In the genomic region with DNA sequence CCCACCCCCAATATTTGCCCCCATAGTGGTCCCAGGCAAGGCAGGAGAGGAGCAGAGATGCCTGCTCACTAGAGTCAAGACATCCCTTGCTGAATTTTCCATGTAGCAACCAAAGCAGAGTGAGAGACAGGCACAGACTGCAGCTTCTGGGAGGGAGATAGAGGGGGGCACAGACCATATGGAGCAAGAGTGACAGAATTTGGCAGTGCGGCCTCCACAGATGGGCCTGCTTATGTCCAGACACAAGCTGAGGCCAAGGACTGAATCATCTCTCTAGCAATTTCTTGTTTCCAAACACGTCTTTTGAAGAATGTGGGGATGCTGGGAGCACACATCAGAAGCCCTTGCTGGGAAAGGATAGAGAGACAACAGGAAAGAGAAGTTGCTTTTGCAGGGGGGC, we compare ENCODE assay signal across 18 cellular contexts. TPM values are rescaled to one million over a fixed set of nuclear protein-coding genes. Genes with fewer than 3 reads are reported as not detected.
DNase-seq lines count a peak whose midpoint lies in the region; ATAC-seq and TF ChIP-seq lines count a peak whose summit lies in the region.
"Had no signal": no experiment of that assay in that cellular context is flagged by ENCODE, and none has a peak within 500 bp of the region (broad histone marks: within the 10 kb centered on the region; RNA-seq: fewer than 3 reads in every experiment).

No MANE protein-coding gene starts in this region.

- POLR2A ChIA-PET in CD8-positive, alpha-beta memory T cell (lab: Charles Lee): no interaction called here

- no peaks in the 10 kb centered on the region for H3K4me1 ChIP-seq in colonic mucosa
- H3K4me1 ChIP-seq in left lung: no peaks in the 10 kb centered on the region
- no peaks in the 10 kb centered on the region for H3K4me1 ChIP-seq in CD8-positive, alpha-beta memory T cell (ENCODE audit: insufficient read depth, low read length)

- H3K36me3 ChIP-seq in colonic mucosa (no peaks in the 10 kb centered on the region), left lung (no peaks in the 10 kb centered on the region)
- no peaks in the 10 kb centered on the region for H3K36me3 ChIP-seq in CD8-positive, alpha-beta memory T cell (ENCODE audit: insufficient read depth, low read length)
- H3K36me3 ChIP-seq: esophagus muscularis mucosa, thoracic aorta had no signal

- peaks cover 57% of the 10 kb centered on the region for H3K27me3 Mint-ChIP-seq in HFFc6 (ENCODE audit: insufficient read depth)
- peaks cover 5% of the 10 kb centered on the region for H3K27me3 Mint-ChIP-seq in activated T-cell treated with anti-CD3 and anti-CD28 coated beads, Interleukin-2, amount 50 U/mL, for 4 hours (ENCODE audit: low read depth)
- H3K27me3 Mint-ChIP-seq in CD8-positive, alpha-beta memory T cell: peaks cover 13 to 32% of the 10 kb centered on the region in 2 donors
- H3K27me3 Mint-ChIP-seq: dendritic cell treated with granulocyte-macrophage colony-stimulating factor and Interleukin-4, amounts not matched to agents 40 ng/mL and 50 ng/mL, for 4 days had no signal

- H3K4me3 Mint-ChIP-seq in HFFc6: no peak overlapping the region
- H3K4me3 Mint-ChIP-seq in activated T-cell treated with anti-CD3 and anti-CD28 coated beads, Interleukin-2, amount 50 U/mL, for 4 hours: no peak overlapping the region
- no peak overlapping the region for H3K4me3 Mint-ChIP-seq in CD8-positive, alpha-beta memory T cell
- H3K4me3 Mint-ChIP-seq: activated naive CD8-positive, alpha-beta T cell treated with anti-CD3 and anti-CD28 coated beads for 36 hours; B cell; dendritic cell treated with granulocyte-macrophage colony-stimulating factor and Interleukin-4, amounts not matched to agents 40 ng/mL and 50 ng/mL, for 4 days had no signal

- DNase-seq in AG08396 (ENCODE audit: low spot score) (peak; percentile 63), HFFc6 (no peak), colonic mucosa (no peak), left lung (peak in 1 of 2 donors; percentile 40), NCI-H1930 (lab: John Stamatoyannopoulos, UW) (no peak)
- no peak for DNase-seq in activated T-cell treated with anti-CD3 and anti-CD28 coated beads, Interleukin-2, amount 50 U/mL, for 4 hours
- DNase-seq in CD8-positive, alpha-beta memory T cell: no peak
- DNase-seq: activated naive CD8-positive, alpha-beta T cell treated with anti-CD3 and anti-CD28 coated beads for 36 hours; NCI-H1048; NCI-H345; SK-N-SH had no signal

- H3K9ac ChIP-seq in colonic mucosa (ENCODE audit: low read depth in 2 of 2, low read length in 2 of 2): no peak overlapping the region
- H3K9ac ChIP-seq: SK-N-SH had no signal

- CTCF ChIA-PET in CD8-positive, alpha-beta memory T cell (lab: Charles Lee): no interaction called here

- TF ChIP-seq CTCF in HFFc6 (IDR thresholded peaks at IDR 0.05) (no peak), colonic mucosa (IDR thresholded peaks at IDR 0.05) (no peak), left lung (IDR thresholded peaks at IDR 0.05) (no peak)

- no peak overlapping the region for H3K4me3 ChIP-seq in colonic mucosa
- H3K4me3 ChIP-seq in left lung: no peak overlapping the region
- no peak overlapping the region for H3K4me3 ChIP-seq in CD8-positive, alpha-beta memory T cell (ENCODE audit: low read length)
- H3K4me3 ChIP-seq: esophagus muscularis mucosa, GM12878, thoracic aorta had no signal

- H3K9me3 Mint-ChIP-seq in HFFc6: no peaks in the 10 kb centered on the region
- H3K9me3 Mint-ChIP-seq in activated T-cell treated with anti-CD3 and anti-CD28 coated beads, Interleukin-2, amount 50 U/mL, for 4 hours: no peaks in the 10 kb centered on the region
- no peaks in the 10 kb centered on the region for H3K9me3 Mint-ChIP-seq in CD8-positive, alpha-beta memory T cell
- H3K9me3 Mint-ChIP-seq: activated naive CD8-positive, alpha-beta T cell treated with anti-CD3 and anti-CD28 coated beads for 36 hours; dendritic cell treated with granulocyte-macrophage colony-stimulating factor and Interleukin-4, amounts not matched to agents 40 ng/mL and 50 ng/mL, for 4 days had no signal

- peak overlapping the region; percentile 5; the same call in 1 of the 2 replicates for H3K27ac Mint-ChIP-seq in HFFc6
- peak overlapping the region in 2 of 8 donors; percentile 4 to 51 for H3K27ac Mint-ChIP-seq in CD8-positive, alpha-beta memory T cell
- H3K27ac Mint-ChIP-seq: activated naive CD8-positive, alpha-beta T cell treated with anti-CD3 and anti-CD28 coated beads for 36 hours; B cell; dendritic cell treated with granulocyte-macrophage colony-stimulating factor and Interleukin-4, amounts not matched to agents 40 ng/mL and 50 ng/mL, for 4 days had no signal

- H3K27me3 ChIP-seq in colonic mucosa (no peaks in the 10 kb centered on the region), left lung (no peaks in the 10 kb centered on the region)
- no peaks in the 10 kb centered on the region for H3K27me3 ChIP-seq in CD8-positive, alpha-beta memory T cell (ENCODE audit: insufficient read depth, low read length, poor library complexity, severe bottlenecking)
- H3K27me3 ChIP-seq: esophagus muscularis mucosa had no signal

- peak overlapping the region; percentile 22 for H3K27ac ChIP-seq in colonic mucosa
- H3K27ac ChIP-seq in left lung: no peak overlapping the region
- H3K27ac ChIP-seq in CD8-positive, alpha-beta memory T cell (ENCODE audit: low read depth, low read length): no peak overlapping the region
- H3K27ac ChIP-seq: esophagus muscularis mucosa, thoracic aorta, VCaP had no signal

- ATAC-seq in left lung (peak; percentile 79), HG03175 (IDR thresholded peaks at IDR 0.05; ENCODE audit: unreplicated experiment) (no peak)
- no peak for ATAC-seq in activated T-cell treated with anti-CD3 and anti-CD28 coated beads, Interleukin-2, amount 50 U/mL, for 4 hours

- H3K4me1 Mint-ChIP-seq in HFFc6 (ENCODE audit: low read depth): peaks cover 12% of the 10 kb centered on the region
- H3K4me1 Mint-ChIP-seq in activated T-cell treated with anti-CD3 and anti-CD28 coated beads, Interleukin-2, amount 50 U/mL, for 4 hours (ENCODE audit: low read depth): no peaks in the 10 kb centered on the region
- no peaks in the 10 kb centered on the region for H3K4me1 Mint-ChIP-seq in CD8-positive, alpha-beta memory T cell
- H3K4me1 Mint-ChIP-seq: activated naive CD8-positive, alpha-beta T cell treated with anti-CD3 and anti-CD28 coated beads for 36 hours; B cell had no signal

- H3K36me3 Mint-ChIP-seq in HFFc6 (ENCODE audit: low read depth): no peaks in the 10 kb centered on the region
- H3K36me3 Mint-ChIP-seq in activated T-cell treated with anti-CD3 and anti-CD28 coated beads, Interleukin-2, amount 50 U/mL, for 4 hours (ENCODE audit: insufficient read depth): no peaks in the 10 kb centered on the region
- no peaks in the 10 kb centered on the region for H3K36me3 Mint-ChIP-seq in CD8-positive, alpha-beta memory T cell
- H3K36me3 Mint-ChIP-seq: activated naive CD8-positive, alpha-beta T cell treated with anti-CD3 and anti-CD28 coated beads for 36 hours had no signal

- H3K9me3 ChIP-seq in colonic mucosa: no peaks in the 10 kb centered on the region
- no peaks in the 10 kb centered on the region for H3K9me3 ChIP-seq in left lung
- no peaks in the 10 kb centered on the region for H3K9me3 ChIP-seq in CD8-positive, alpha-beta memory T cell (ENCODE audit: low read length)
- H3K9me3 ChIP-seq: esophagus muscularis mucosa, SK-N-SH, thoracic aorta had no signal

- intact Hi-C loops in colonic mucosa (cut with DNase I) (no loop called here), left lung (cut with DNase I) (no loop called here)

RNA-seq across cellular contexts. Expression of gene ALDH1B1, which starts 53.0 kb away (rescaled TPM):
- total RNA-seq in HFFc6 (2021; fragmentation: NEBNext Ultra II Directional; extraction: Animal tissue kit (Norgen Biotek cat#: 25700)): 10 to 100 TPM; 34.5 to 42.0 (median 37.2) TPM
- 10 to 100 TPM; 58.7 to 89.9 TPM for total RNA-seq in colonic mucosa
- 10 to 100 TPM; 18.3 to 27.1 TPM for total RNA-seq in left lung
- total RNA-seq in activated T-cell treated with anti-CD3 and anti-CD28 coated beads, Interleukin-2, amount 50 U/mL, for 4 hours: 10 to 100 TPM; 15.7 to 26.9 (median 22.0) TPM
- 10 to 100 TPM; 25.1 to 27.6 TPM for total RNA-seq in CD8-positive, alpha-beta memory T cell
- polyA plus RNA-seq in CD8-positive, alpha-beta memory T cell: 13.9 TPM
